1 cellular context compared by ENCODE assay signal in genomic region chr20:44355503-44356352, GRCh38.
TF ChIP-seq lines count a peak whose summit lies in the region.

TSS of gene HNF4A (plus strand) at chr20:44355699. CDS start at chr20:44355805, 106 bp downstream.

TF ChIP-seq in HepG2, 621 proteins besides CTCF, POLR2A, EP300 and RAD21 (continued from another document and continues in another):
- no peak for TF ChIP-seq PRDM10 (CRISPR knock-in tag; IDR thresholded peaks at IDR 0.05; ENCODE audit: low read depth)
- 0 out of 2 replicates have a peak, but pooled peaks have one; percentile 68 for TF ChIP-seq SNAPC5 (CRISPR knock-in tag; IDR thresholded peaks at IDR 0.05; ENCODE audit: borderline replicate concordance)
- peak; percentile 86 for TF ChIP-seq PTBP1 (IDR thresholded peaks at IDR 0.05; ENCODE audit: low read depth, low read length, poor library complexity, severe bottlenecking)
- peak; percentile 35; the same call in 1 of the 2 replicates for TF ChIP-seq ZNF670 (CRISPR knock-in tag; IDR thresholded peaks at IDR 0.05; ENCODE audit: borderline replicate concordance)
- peak; percentile 84 for TF ChIP-seq ZBTB10 (CRISPR knock-in tag; IDR thresholded peaks at IDR 0.05; ENCODE audit: borderline replicate concordance)
- peak; percentile 92 for TF ChIP-seq SALL2 (CRISPR knock-in tag; IDR thresholded peaks at IDR 0.05)
- TF ChIP-seq HNF4A (CRISPR knock-in tag; IDR thresholded peaks at IDR 0.05) = peak; percentile 46; the same call in 1 of the 2 replicates
- TF ChIP-seq GTF3A (CRISPR knock-in tag; conservative IDR thresholded peaks at IDR 0.05) = peak; percentile 99
- TF ChIP-seq ATF1 (CRISPR knock-in tag; IDR thresholded peaks at IDR 0.05) = no peak
- peak; percentile 71; the same call in 1 of the 2 replicates for TF ChIP-seq NCOA1 (CRISPR knock-in tag; IDR thresholded peaks at IDR 0.05)
- no peak for TF ChIP-seq ZNF562 (CRISPR knock-in tag; IDR thresholded peaks at IDR 0.05; ENCODE audit: borderline replicate concordance)
- peak; percentile 64; the same call in 1 of the 2 replicates for TF ChIP-seq NR2F2 (IDR thresholded peaks at IDR 0.05; ENCODE audit: borderline replicate concordance, low read depth)
- 0 out of 2 replicates have a peak, but pooled peaks have one; percentile 75 for TF ChIP-seq ZFP37 (CRISPR knock-in tag; IDR thresholded peaks at IDR 0.05; ENCODE audit: borderline replicate concordance)
- peak; percentile 89 for TF ChIP-seq ZNF317 (CRISPR knock-in tag; IDR thresholded peaks at IDR 0.05)
- TF ChIP-seq ZFX (CRISPR knock-in tag; IDR thresholded peaks at IDR 0.05; ENCODE audit: low read depth) = peak; percentile 98
- TF ChIP-seq KDM1A (CRISPR knock-in tag; IDR thresholded peaks at IDR 0.05) = no peak
- TF ChIP-seq KAT8 (CRISPR knock-in tag; IDR thresholded peaks at IDR 0.05) = no peak; the same call in 1 of the 2 replicates
- 0 out of 2 replicates have a peak, but pooled peaks have one; percentile 46 for TF ChIP-seq ZNF770 (CRISPR knock-in tag; IDR thresholded peaks at IDR 0.05)
- peak; percentile 97; the same call in 1 of the 2 replicates for TF ChIP-seq NRL (CRISPR knock-in tag; IDR thresholded peaks at IDR 0.05; ENCODE audit: borderline replicate concordance)
- TF ChIP-seq ZKSCAN1 (IDR thresholded peaks at IDR 0.05; ENCODE audit: low read length) = no peak
- TF ChIP-seq ETS1 (CRISPR knock-in tag; IDR thresholded peaks at IDR 0.05) = 0 out of 2 replicates have a peak, but pooled peaks have one; percentile 85
- peak; percentile 64; the same call in 1 of the 2 replicates for TF ChIP-seq ZNF180 (CRISPR knock-in tag; IDR thresholded peaks at IDR 0.05; ENCODE audit: borderline replicate concordance, low read depth)
- TF ChIP-seq TEAD3 (CRISPR knock-in tag; optimal IDR thresholded peaks at IDR 0.05; ENCODE audit: borderline replicate concordance) = peak; percentile 17
- TF ChIP-seq TBX2 (CRISPR knock-in tag; IDR thresholded peaks at IDR 0.05; ENCODE audit: borderline replicate concordance) = peak; percentile 97
- peak; percentile 94 for TF ChIP-seq SRSF1 (optimal IDR thresholded peaks at IDR 0.05; ENCODE audit: low read depth, low read length)
- TF ChIP-seq ZBTB8A (CRISPR knock-in tag; IDR thresholded peaks at IDR 0.05; ENCODE audit: borderline replicate concordance, low read depth) = peak; percentile 84; the same call in 1 of the 2 replicates
- peak; percentile 95 for TF ChIP-seq MIXL1 (CRISPR knock-in tag; IDR thresholded peaks at IDR 0.05)
- no peak for TF ChIP-seq ZNF24 (IDR thresholded peaks at IDR 0.05)
- no peak for TF ChIP-seq CBX2 (IDR thresholded peaks at IDR 0.05; ENCODE audit: low read depth, low read length)
- no peak for TF ChIP-seq CBX2 (CRISPR knock-in tag; IDR thresholded peaks at IDR 0.05; ENCODE audit: low read depth)
- no peak for TF ChIP-seq LCORL (IDR thresholded peaks at IDR 0.05)
- peak; percentile 83 for TF ChIP-seq LCORL (CRISPR knock-in tag; IDR thresholded peaks at IDR 0.05)
- peak; percentile 93 for TF ChIP-seq PAXIP1 (CRISPR knock-in tag; conservative IDR thresholded peaks at IDR 0.05)
- TF ChIP-seq DMAP1 (CRISPR knock-in tag; IDR thresholded peaks at IDR 0.05) = peak; percentile 81
- TF ChIP-seq ZNF740 (CRISPR knock-in tag; IDR thresholded peaks at IDR 0.05) = 0 out of 2 replicates have a peak, but pooled peaks have one; percentile 19
- peak; percentile 96 for TF ChIP-seq ISX (CRISPR knock-in tag; conservative IDR thresholded peaks at IDR 0.05)
- TF ChIP-seq DPF2 (CRISPR knock-in tag; IDR thresholded peaks at IDR 0.05; ENCODE audit: borderline replicate concordance, low read depth) = peak; percentile 70; the same call in 1 of the 2 replicates
- peak; percentile 84 for TF ChIP-seq RXRA (CRISPR knock-in tag; IDR thresholded peaks at IDR 0.05)
- peak; percentile 83 for TF ChIP-seq ZNF441 (CRISPR knock-in tag; IDR thresholded peaks at IDR 0.05; ENCODE audit: borderline replicate concordance)
- TF ChIP-seq ZBTB7A (CRISPR knock-in tag; IDR thresholded peaks at IDR 0.05) = peak; percentile 70
- peak; percentile 90; the same call in 1 of the 2 replicates for TF ChIP-seq ZNF674 (CRISPR knock-in tag; IDR thresholded peaks at IDR 0.05; ENCODE audit: low read depth)
- peak; percentile 96 for TF ChIP-seq ZNF350 (CRISPR knock-in tag; IDR thresholded peaks at IDR 0.05; ENCODE audit: borderline replicate concordance, low read depth)
- peak; percentile 40; the same call in 1 of the 2 replicates for TF ChIP-seq FOXK1 (CRISPR knock-in tag; IDR thresholded peaks at IDR 0.05; ENCODE audit: borderline replicate concordance, low read depth)
- TF ChIP-seq ZBTB14 (CRISPR knock-in tag; IDR thresholded peaks at IDR 0.05) = peak; percentile 72
- TF ChIP-seq ZNF607 (CRISPR knock-in tag; IDR thresholded peaks at IDR 0.05; ENCODE audit: borderline replicate concordance) = peak; percentile 82; the same call in 1 of the 2 replicates
- TF ChIP-seq RFXANK (CRISPR knock-in tag; IDR thresholded peaks at IDR 0.05) = peak; percentile 89; the same call in 1 of the 2 replicates
- TF ChIP-seq ZBTB44 (CRISPR knock-in tag; IDR thresholded peaks at IDR 0.05) = peak; percentile 78; the same call in 1 of the 2 replicates
- 0 out of 2 replicates have a peak, but pooled peaks have one; percentile 65 for TF ChIP-seq SIX4 (CRISPR knock-in tag; IDR thresholded peaks at IDR 0.05)
- no peak for TF ChIP-seq GZF1 (CRISPR knock-in tag; IDR thresholded peaks at IDR 0.05)
